ENCODE assay signal across 9 cellular contexts in genomic region chr4:172845281-172845680, GRCh38.
"Had no signal": no experiment of that assay in that cellular context is flagged by ENCODE, and none has a peak within 500 bp of the region (broad histone marks: within the 10 kb centered on the region; RNA-seq: fewer than 3 reads in every experiment).

No MANE protein-coding gene starts in this region.

- H3K27ac ChIP-seq: GM23248, HL-60 had no signal

- ATAC-seq: HCT116, HepG2, K562 had no signal

- H3K36me3 ChIP-seq: HAP-1 had no signal

- H3K4me3 ChIP-seq: GM23248, HAP-1, K562 had no signal

- H3K27ac Mint-ChIP-seq: HFFc6 had no signal

- H3K4me3 Mint-ChIP-seq: HFFc6 had no signal

- H3K9me3 ChIP-seq: HAP-1 had no signal

- DNase-seq: GM23248, GOT3, H7, HFFc6 had no signal

- H3K9me3 Mint-ChIP-seq: HFFc6 had no signal
